Comparison of ENCODE assay signal across 13 cellular contexts in genomic region chr12:70853326-70853725, GRCh38.
DNase-seq lines count a peak whose midpoint lies in the region; ATAC-seq and TF ChIP-seq lines count a peak whose summit lies in the region.
"Had no signal": no experiment of that assay in that cellular context is flagged by ENCODE, and none has a peak within 500 bp of the region (broad histone marks: within the 10 kb centered on the region; RNA-seq: fewer than 3 reads in every experiment).

No MANE protein-coding gene starts in this region.

- H3K36me3 ChIP-seq in liver (ENCODE audit: control insufficient read depth in 4 of 4, insufficient read depth in 3 of 4, low read depth in 1 of 4, low read length in 3 of 4) (no peaks in the 10 kb centered on the region), aorta (ENCODE audit: control insufficient read depth in 1 of 2, insufficient read depth in 2 of 2, low read length in 1 of 2) (no peaks in the 10 kb centered on the region)

- TF ChIP-seq CTCF in choroid plexus epithelial cell (conservative IDR thresholded peaks at IDR 0.05; ENCODE audit: low read depth, low read length) (no peak), liver (IDR thresholded peaks at IDR 0.05; ENCODE audit: low read depth, low read length, missing input control) (no peak)

- H3K27me3 ChIP-seq in liver (ENCODE audit: control insufficient read depth in 4 of 4, insufficient read depth in 4 of 4, low read length in 3 of 4) = no peaks in the 10 kb centered on the region
- no peaks in the 10 kb centered on the region for H3K27me3 ChIP-seq in aorta (ENCODE audit: control insufficient read depth in 1 of 2, insufficient read depth in 2 of 2, low read length in 1 of 2)

- H3K27ac ChIP-seq in liver (ENCODE audit: low read depth in 1 of 2, low read length in 2 of 2) = no peak overlapping the region
- H3K27ac ChIP-seq in aorta (ENCODE audit: low read depth in 1 of 2, low read length in 2 of 2) = no peak overlapping the region
- H3K27ac ChIP-seq: A549 had no signal

- H3K9me3 ChIP-seq in liver (ENCODE audit: control insufficient read depth in 4 of 4, low read length in 3 of 4) = no peaks in the 10 kb centered on the region
- H3K9me3 ChIP-seq in aorta (ENCODE audit: control insufficient read depth, low read length) = no peaks in the 10 kb centered on the region
- H3K9me3 ChIP-seq: A549 had no signal

- peak; percentile 29 to 36 for TF ChIP-seq RAD21 in liver (IDR thresholded peaks at IDR 0.05)

- H3K4me3 ChIP-seq in choroid plexus epithelial cell (ENCODE audit: low read depth, low read length) (no peak overlapping the region), liver (ENCODE audit: low read depth in 1 of 3, low read length in 3 of 3) (no peak overlapping the region), aorta (ENCODE audit: low read length in 2 of 2) (no peak overlapping the region)
- H3K4me3 ChIP-seq: A549 had no signal

- ATAC-seq in aorta (ENCODE audit: low FRiP score) (peak; percentile 78), HG02588 (IDR thresholded peaks at IDR 0.05; ENCODE audit: unreplicated experiment) (no peak)
- ATAC-seq: A549; activated T-cell treated with anti-CD3 and anti-CD28 coated beads, Interleukin-2, amount 50 U/mL, for 72 hours; naive thymus-derived CD8-positive, alpha-beta T cell had no signal

- intact Hi-C loops in aorta (cut with DNase I) = loop anchor here in 1 of 2 donors (10.0 kb wide), 2 partner anchors 161 to 259 kb away; no protein-coding TSS in a partner anchor

- no peak overlapping the region for H3K9ac ChIP-seq in liver (ENCODE audit: low read depth in 1 of 2, low read length in 2 of 2)

- H3K4me1 ChIP-seq in liver (ENCODE audit: control insufficient read depth in 4 of 4, insufficient read depth in 4 of 4, low read length in 3 of 4) (peaks cover 4 to 16% (median 7%) of the 10 kb centered on the region in 4 donors), aorta (ENCODE audit: control insufficient read depth in 1 of 2, insufficient read depth in 2 of 2, low read length in 2 of 2) (peaks cover 3 to 18% of the 10 kb centered on the region in 2 donors)
- H3K4me1 ChIP-seq: A549 had no signal

- peak; percentile 40 for DNase-seq in SKM-1 treated with dmso at 0.1 percent for 144 hours (lab: John Stamatoyannopoulos, UW; ENCODE audit: unreplicated experiment)
- no peak for DNase-seq in SKM-1 (lab: John Stamatoyannopoulos, UW; ENCODE audit: unreplicated experiment)
- peak; percentile 93 for DNase-seq in choroid plexus epithelial cell (ENCODE audit: low read depth)
- DNase-seq in aorta = no peak
- DNase-seq in stimulated activated CD4-positive, alpha-beta T cell treated with anti-CD3 and anti-CD28 coated beads, Interleukin-2, amount 100 ng/mL, for 24 hours = no peak
- DNase-seq in activated effector memory CD4-positive, alpha-beta T cell treated with Interleukin-2 at 50 U/mL for 16 hours = no peak
- DNase-seq: activated CD4-positive, alpha-beta T cell treated with anti-CD3 and anti-CD28 coated beads for 4 hours; activated T-cell treated with anti-CD3 and anti-CD28 coated beads, Interleukin-2, amount 50 U/mL, for 72 hours; naive thymus-derived CD8-positive, alpha-beta T cell; NCI-H2081 had no signal

- WGBS in liver = 30% methylated on average over 3 of the region's 3 CpGs
- 79 to 86% methylated on average over 3 of the region's 3 CpGs for WGBS in aorta, 2 donors

TF ChIP-seq in liver, 16 proteins besides CTCF, POLR2A, EP300 and RAD21:
- TF ChIP-seq SP1 (IDR thresholded peaks at IDR 0.05) (peak; percentile 15), HNF4G (IDR thresholded peaks at IDR 0.05) (peak; percentile 31), GABPA (IDR thresholded peaks at IDR 0.05 in 1 of 2, conservative IDR thresholded peaks at IDR 0.05 in 1 of 2) (peak in 1 of 2 donors; percentile 18), EGR1 (IDR thresholded peaks at IDR 0.05; ENCODE audit: low read depth in 2 of 2) (peak in 1 of 2 donors; percentile 42), FOXA2 (IDR thresholded peaks at IDR 0.05) (peak; percentile 78), RXRA (IDR thresholded peaks at IDR 0.05) (peak; percentile 40 to 76), YY1 (IDR thresholded peaks at IDR 0.05) (peak; percentile 79), HNF4A (conservative IDR thresholded peaks at IDR 0.05) (peak; percentile 77 to 84), FOXA1 (IDR thresholded peaks at IDR 0.05) (peak; percentile 47), MAX (IDR thresholded peaks at IDR 0.05) (peak; percentile 68), JUND (IDR thresholded peaks at IDR 0.05) (peak in 1 of 2 donors; percentile 52), ZBTB33 (IDR thresholded peaks at IDR 0.05) (peak; percentile 45), ATF3 (IDR thresholded peaks at IDR 0.05) (peak; percentile 34), NR2F2 (IDR thresholded peaks at IDR 0.05) (no peak), TAF1 (conservative IDR thresholded peaks at IDR 0.05) (no peak), REST (IDR thresholded peaks at IDR 0.05) (no peak)

Comparison
In these comparisons a context has a peak if more than half of its experiments do, and no peak if none do; other contexts are left out.
1. DNase-seq: peak in SKM-1 treated with dmso at 0.1 percent for 144 hours (single experiment) and choroid plexus epithelial cell (single experiment); none in SKM-1 (single experiment), aorta (0 of 2), stimulated activated CD4-positive, alpha-beta T cell treated with anti-CD3 and anti-CD28 coated beads, Interleukin-2, amount 100 ng/mL, for 24 hours (0 of 2) and activated effector memory CD4-positive, alpha-beta T cell treated with Interleukin-2 at 50 U/mL for 16 hours (single experiment).